ENCODE assay signal across 8 cellular contexts in the genomic region with DNA sequence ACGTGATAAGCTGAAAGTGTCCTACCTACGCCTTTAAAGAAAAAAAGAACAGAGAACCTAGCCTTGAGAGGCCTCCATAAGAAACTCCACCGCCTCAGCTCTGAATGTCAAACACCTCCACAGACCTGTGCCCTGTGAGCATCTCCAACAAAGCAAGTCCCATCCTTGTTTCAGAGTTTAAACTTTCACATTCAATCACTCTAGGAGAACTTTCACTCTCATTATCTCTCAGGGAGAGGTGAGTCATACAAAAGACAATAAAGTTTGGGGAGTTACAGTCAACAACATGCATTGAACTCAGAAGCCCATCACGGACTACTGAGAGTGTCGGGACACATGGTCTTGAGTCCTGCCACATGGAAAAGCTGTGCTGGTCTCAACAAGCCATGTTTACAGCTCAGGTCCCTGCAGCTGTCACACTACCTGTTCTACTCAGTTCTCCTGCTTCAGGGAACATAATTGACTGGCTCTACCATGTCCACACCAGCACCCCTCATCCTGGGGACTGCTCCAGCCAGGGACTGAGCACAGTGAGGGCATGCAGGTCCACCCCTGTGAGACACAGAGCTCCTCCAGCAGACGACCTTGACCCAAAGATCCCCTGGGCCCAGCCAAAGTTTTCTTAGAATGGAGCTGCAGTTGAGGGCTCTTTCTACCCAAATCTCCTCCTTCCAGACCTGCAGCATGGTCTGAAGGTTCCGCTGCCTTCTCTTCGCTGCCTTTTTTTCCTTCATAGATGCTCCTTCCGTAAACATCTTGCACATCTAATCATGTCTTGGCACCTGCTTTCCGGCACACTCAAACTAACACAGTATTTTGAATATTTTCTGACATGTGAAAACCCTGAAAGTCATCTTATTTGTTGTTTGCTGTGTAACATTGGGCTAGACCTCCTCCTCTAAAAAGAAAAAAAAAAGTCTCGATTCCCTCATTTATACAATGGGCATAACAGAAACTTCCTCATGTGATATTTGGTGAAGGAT.
DNase-seq lines count a peak whose midpoint lies in the region; ATAC-seq and TF ChIP-seq lines count a peak whose summit lies in the region.

No MANE protein-coding gene starts in this region.

- WGBS in H9 (ENCODE audit: extremely low coverage, insufficient read length, low lambda C conversion rate): no CpG with 5 or more reads among the region's 11 CpGs

- H4K20me1 ChIP-seq in SU-DHL-6 (ENCODE audit: low read depth, low read length) (no peaks in the 10 kb centered on the region), fibroblast of lung (ENCODE audit: control insufficient read depth, extremely low read depth, insufficient read depth, low read length) (no peaks in the 10 kb centered on the region), H9 (ENCODE audit: control insufficient read depth, insufficient read depth, insufficient read length) (no peaks in the 10 kb centered on the region)

- no peaks in the 10 kb centered on the region for H3K27me3 Mint-ChIP-seq in H9 (ENCODE audit: low read depth)

- H3K79me2 ChIP-seq in SU-DHL-6 (ENCODE audit: insufficient read depth, low read length) (peaks cover 56% of the 10 kb centered on the region), fibroblast of lung (ENCODE audit: control insufficient read depth, insufficient read depth, low read length) (peaks cover 84% of the 10 kb centered on the region), H9 (ENCODE audit: insufficient read depth, low read length) (no peaks in the 10 kb centered on the region)

- H2BK15ac ChIP-seq in H9 (ENCODE audit: low read depth, low read length): no peak overlapping the region

- H3K36me3 ChIP-seq in SU-DHL-6 (ENCODE audit: low read length) (peaks cover 21% of the 10 kb centered on the region; the same call in 1 of the 2 replicates), fibroblast of lung (ENCODE audit: control insufficient read depth, insufficient read depth, low read length) (peaks cover 14% of the 10 kb centered on the region)

- no peak overlapping the region for H4K8ac ChIP-seq in H9 (replicated peaks; ENCODE audit: insufficient read length, low read depth, low read length)

- peaks cover 14 to 15% of the 10 kb centered on the region in 2 experiments for H3K4me1 Mint-ChIP-seq in H9

- no peak overlapping the region for H2BK20ac ChIP-seq in H9 (ENCODE audit: low read depth, low read length, poor library complexity, severe bottlenecking)

- TF ChIP-seq CTCF in SU-DHL-6 (IDR thresholded peaks at IDR 0.05; ENCODE audit: insufficient read depth, low read length, poor library complexity, severe bottlenecking) (no peak), fibroblast of lung (conservative IDR thresholded peaks at IDR 0.05 in 1 of 2, IDR thresholded peaks at IDR 0.05 in 1 of 2; ENCODE audit: low read depth in 1 of 2, low read length in 2 of 2) (no peak), H9 (conservative IDR thresholded peaks at IDR 0.05) (no peak)

- H3K4ac ChIP-seq in H9 (ENCODE audit: low read depth, low read length): no peak overlapping the region

- H2AK5ac ChIP-seq in H9 (ENCODE audit: insufficient read length, low read length): no peak overlapping the region

- H3K79me1 ChIP-seq in H9 (ENCODE audit: insufficient read depth, low read depth, low read length, poor library complexity, severe bottlenecking): peaks cover 3% of the 10 kb centered on the region

- ATAC-seq in GM19023 (IDR thresholded peaks at IDR 0.05; ENCODE audit: unreplicated experiment): peak; percentile 45
- ATAC-seq in HG02938 (IDR thresholded peaks at IDR 0.05; ENCODE audit: unreplicated experiment): peak; percentile 53

- H3K27ac ChIP-seq in SU-DHL-6 (ENCODE audit: low read depth, low read length): peak overlapping the region; percentile 98
- H3K27ac ChIP-seq in fibroblast of lung (ENCODE audit: insufficient read depth, low read length): peak overlapping the region; percentile 43
- no peak overlapping the region for H3K27ac ChIP-seq in H9 (ENCODE audit: insufficient read length, low read depth, low read length)

- H3K4me3 ChIP-seq in SU-DHL-6 (ENCODE audit: insufficient read depth, low read length, poor library complexity, severe bottlenecking) (no peak overlapping the region), fibroblast of lung (replicated peaks in 1 of 4; ENCODE audit: control extremely low read depth in 1 of 4, insufficient read depth in 1 of 4, low read depth in 3 of 4, low read length in 4 of 4) (no peak overlapping the region)

- no peak overlapping the region for H3K4me3 Mint-ChIP-seq in H9

- H2BK12ac ChIP-seq in H9 (ENCODE audit: insufficient read length, low read depth, low read length): no peak overlapping the region

- no peaks in the 10 kb centered on the region for H3K9me2 ChIP-seq in SU-DHL-6 (replicated peaks; ENCODE audit: insufficient read depth, low read length)

- no peak overlapping the region for H2AFZ ChIP-seq in SU-DHL-6 (ENCODE audit: low read depth, low read length, severe bottlenecking)
- H2AFZ ChIP-seq in fibroblast of lung (ENCODE audit: low read length): no peak overlapping the region
- H2AFZ ChIP-seq in H9 (ENCODE audit: low read length): no peak overlapping the region

- H3K9me3 Mint-ChIP-seq in H9: no peaks in the 10 kb centered on the region

- H3K4me1 ChIP-seq in fibroblast of lung (ENCODE audit: control insufficient read depth, extremely low read depth, insufficient read depth, low read length): peaks cover 65% of the 10 kb centered on the region
- no peaks in the 10 kb centered on the region for H3K4me1 ChIP-seq in H9 (ENCODE audit: insufficient read depth, low read length)

- DNase-seq in fibroblast of lung (ENCODE audit: low read depth in 2 of 2): peak; percentile 47 to 68
- no peak for DNase-seq in H9
- no peak for DNase-seq in ureter (ENCODE audit: low spot score)
- no peak for DNase-seq in cortex of kidney (lab: John Stamatoyannopoulos, UW)
- DNase-seq in activated CD4-positive, CD25-positive, alpha-beta regulatory T cell treated with anti-CD3 and anti-CD28 coated beads, Interleukin-2, amount 50 U/mL, for 72 hours: no peak

- H3K56ac ChIP-seq in H9 (ENCODE audit: insufficient read length, low read depth, low read length): no peak overlapping the region

- no peak overlapping the region for H3K27ac Mint-ChIP-seq in H9

- H4K91ac ChIP-seq in H9 (ENCODE audit: insufficient read length, low read depth, low read length): no peak overlapping the region

- H3K23me2 ChIP-seq in H9 (ENCODE audit: insufficient read length, low read depth, low read length, poor library complexity, severe bottlenecking): no peaks in the 10 kb centered on the region

- peaks cover 0 to 14% (median 0%) of the 10 kb centered on the region in 3 experiments; a peak in 3 of 7 replicates for H3K36me3 Mint-ChIP-seq in H9 (ENCODE audit: insufficient read depth in 1 of 3, low read depth in 3 of 3)

- H3K27me3 ChIP-seq in SU-DHL-6 (ENCODE audit: low read length) (no peaks in the 10 kb centered on the region), fibroblast of lung (ENCODE audit: control insufficient read depth, insufficient read depth, low read length) (no peaks in the 10 kb centered on the region), H9 (ENCODE audit: insufficient read depth, low read length) (no peaks in the 10 kb centered on the region)

- no peak overlapping the region for H2BK120ac ChIP-seq in H9 (ENCODE audit: low read depth, low read length, poor library complexity, severe bottlenecking)

- no peak overlapping the region for H3K18ac ChIP-seq in H9 (ENCODE audit: insufficient read length, low read depth, low read length)

- H3K9me3 ChIP-seq in SU-DHL-6 (ENCODE audit: insufficient read depth, low read length) (no peaks in the 10 kb centered on the region), fibroblast of lung (ENCODE audit: control insufficient read depth, insufficient read depth, low read depth, low read length) (no peaks in the 10 kb centered on the region), H9 (ENCODE audit: control insufficient read depth, low read depth, low read length) (no peaks in the 10 kb centered on the region)

- H3K23ac ChIP-seq in H9 (ENCODE audit: insufficient read length, low read depth, low read length): no peak overlapping the region

- no peak overlapping the region for H3K14ac ChIP-seq in H9 (ENCODE audit: insufficient read depth, low read length)

- no peak overlapping the region for H3T11ph ChIP-seq in H9 (ENCODE audit: low read length)

- H2BK5ac ChIP-seq in H9 (ENCODE audit: insufficient read length, low read length): no peak overlapping the region

- H3K9ac ChIP-seq in SU-DHL-6 (ENCODE audit: low read length): peak overlapping the region; percentile 44
- H3K9ac ChIP-seq in fibroblast of lung (ENCODE audit: insufficient read depth, low read length): no peak overlapping the region
- H3K9ac ChIP-seq in H9 (ENCODE audit: extremely low read depth, insufficient read length, low read length): no peak overlapping the region

- peaks cover 84% of the 10 kb centered on the region for H3F3A ChIP-seq in SU-DHL-6 (ENCODE audit: insufficient read depth)

- no peak overlapping the region for H4K5ac ChIP-seq in H9 (ENCODE audit: insufficient read length, low read depth, low read length)

- H3K4me2 ChIP-seq in SU-DHL-6 (ENCODE audit: low read depth, low read length, poor library complexity, severe bottlenecking): peak overlapping the region; percentile 90
- H3K4me2 ChIP-seq in fibroblast of lung (ENCODE audit: extremely low read depth, insufficient read depth, low read length): no peak overlapping the region
- no peak overlapping the region for H3K4me2 ChIP-seq in H9 (ENCODE audit: insufficient read depth, insufficient read length, low read length)

Comparison
In these comparisons a context has a peak if more than half of its experiments do, and no peak if none do; other contexts are left out.
1. DNase-seq: peak in fibroblast of lung (2 of 2); none in H9 (single experiment), ureter (single experiment), cortex of kidney (single experiment) and activated CD4-positive, CD25-positive, alpha-beta regulatory T cell treated with anti-CD3 and anti-CD28 coated beads, Interleukin-2, amount 50 U/mL, for 72 hours (single experiment).